22 cellular contexts compared by ENCODE assay signal in genomic region chr11:132909016-132909606, GRCh38.
"Had no signal": no experiment of that assay in that cellular context is flagged by ENCODE, and none has a peak within 500 bp of the region (broad histone marks: within the 10 kb centered on the region; RNA-seq: fewer than 3 reads in every experiment).

No MANE protein-coding gene starts in this region.

- ATAC-seq: activated T-helper 17 cell treated with anti-CD3 and anti-CD28 coated beads, Interleukin-2, amount 50 U/mL, for 72 hours; PC-3 had no signal

- H3K27ac Mint-ChIP-seq: activated B cell treated with CpG ODN at 0.5 μM for 24 hours; activated CD4-positive, alpha-beta memory T cell treated with anti-CD3 and anti-CD28 coated beads, Interleukin-2, amount 10 ng/mL, durations not matched to agents 7 days and 5 days; activated naive CD4-positive, alpha-beta T cell treated with anti-CD3 and anti-CD28 coated beads for 36 hours; activated naive CD8-positive, alpha-beta T cell; activated T-helper 17 cell treated with anti-CD3 and anti-CD28 coated beads, Interleukin-2, amount 50 U/mL, for 72 hours had no signal

- H3K9me3 Mint-ChIP-seq: activated CD4-positive, alpha-beta memory T cell treated with anti-CD3 and anti-CD28 coated beads, Interleukin-2, amount 10 ng/mL, durations not matched to agents 7 days and 5 days; activated naive CD4-positive, alpha-beta T cell treated with anti-CD3 and anti-CD28 coated beads for 36 hours; activated T-helper 17 cell treated with anti-CD3 and anti-CD28 coated beads, Interleukin-2, amount 50 U/mL, for 72 hours had no signal

- H3K4me3 Mint-ChIP-seq: activated B cell treated with CpG ODN at 0.5 μM for 24 hours; activated CD4-positive, alpha-beta memory T cell treated with anti-CD3 and anti-CD28 coated beads, Interleukin-2, amount 10 ng/mL, durations not matched to agents 7 days and 5 days; activated naive CD4-positive, alpha-beta T cell treated with anti-CD3 and anti-CD28 coated beads for 36 hours; activated naive CD8-positive, alpha-beta T cell; activated T-helper 17 cell treated with anti-CD3 and anti-CD28 coated beads, Interleukin-2, amount 50 U/mL, for 72 hours had no signal

- H3K4me1 Mint-ChIP-seq: activated B cell treated with CpG ODN at 0.5 μM for 24 hours; activated CD4-positive, alpha-beta memory T cell treated with anti-CD3 and anti-CD28 coated beads, Interleukin-2, amount 10 ng/mL, durations not matched to agents 7 days and 5 days; activated T-helper 17 cell treated with anti-CD3 and anti-CD28 coated beads, Interleukin-2, amount 50 U/mL, for 72 hours had no signal

- H3K27me3 Mint-ChIP-seq: activated B cell treated with CpG ODN at 0.5 μM for 24 hours; activated CD4-positive, alpha-beta memory T cell treated with anti-CD3 and anti-CD28 coated beads, Interleukin-2, amount 10 ng/mL, durations not matched to agents 7 days and 5 days; activated naive CD8-positive, alpha-beta T cell had no signal

- H3K27ac ChIP-seq: brain microvascular endothelial cell had no signal

- H3K36me3 Mint-ChIP-seq: activated naive CD8-positive, alpha-beta T cell had no signal

- H3K36me3 ChIP-seq: brain microvascular endothelial cell had no signal

- DNase-seq: activated B cell treated with CpG ODN at 0.5 μM for 24 hours; activated CD4-positive, alpha-beta memory T cell treated with anti-CD3 and anti-CD28 coated beads, Interleukin-2, amount 10 ng/mL, durations not matched to agents 7 days and 5 days; activated CD4-positive, alpha-beta T cell treated with anti-CD3 and anti-CD28 coated beads, Interleukin-2, amount 50 U/mL, for 1 hour; activated gamma-delta T cell; activated naive CD4-positive, alpha-beta T cell treated with anti-CD3 and anti-CD28 coated beads for 36 hours; activated T-cell treated with anti-CD3 and anti-CD28 coated beads for 4 hours; activated T-cell treated with anti-CD3 and anti-CD28 coated beads, Interleukin-2, amount 50 U/mL, for 48 hours; brain microvascular endothelial cell; Kasumi-1; KBM-7; NCI-H1105 treated with DMSO at 0.1 percent for 48 hours; NCI-H1436 treated with DMSO at 0.1 percent for 48 hours; NCI-H187 treated with DMSO at 0.1 percent for 48 hours; NCI-H2081 treated with DMSO at 0.1 percent for 48 hours; NCI-H446; NCI-H524; PC-3; SHP77 treated with DMSO at 0.1 percent for 48 hours; T-helper 2 cell; T1000 had no signal

- H3K27me3 ChIP-seq: brain microvascular endothelial cell had no signal
